ENCODE assay signal across 18 cellular contexts in the genomic region with DNA sequence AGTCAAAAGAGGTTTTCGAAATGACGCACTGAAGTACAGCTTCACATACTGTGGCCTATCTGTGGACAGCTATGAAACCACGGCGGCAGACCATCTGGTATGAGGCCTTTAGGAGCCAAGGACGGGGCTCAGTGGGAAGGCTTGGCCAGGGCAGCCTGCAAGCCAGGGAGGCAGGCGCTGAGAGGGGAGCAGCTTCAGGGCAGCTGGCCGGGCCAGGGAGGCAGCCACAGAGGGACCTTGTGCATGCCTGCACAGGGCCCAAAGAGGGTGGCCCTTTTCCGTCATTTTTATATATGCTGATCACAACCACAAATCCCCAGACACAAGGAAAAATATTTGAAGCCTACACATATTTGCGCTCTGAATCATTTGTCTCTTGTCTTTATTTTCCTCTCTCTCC. TPM values are rescaled to one million over a fixed set of nuclear protein-coding genes. Genes with fewer than 3 reads are reported as not detected.
DNase-seq lines count a peak whose midpoint lies in the region; ATAC-seq and TF ChIP-seq lines count a peak whose summit lies in the region.
"Had no signal": no experiment of that assay in that cellular context is flagged by ENCODE, and none has a peak within 500 bp of the region (broad histone marks: within the 10 kb centered on the region; RNA-seq: fewer than 3 reads in every experiment).

No MANE protein-coding gene starts in this region.

- H3K23ac ChIP-seq in mesenchymal stem cell (ENCODE audit: low read length in 2 of 2): no peak overlapping the region

- no peaks in the 10 kb centered on the region for H3K9me3 Mint-ChIP-seq in MCF 10A (ENCODE audit: unreplicated experiment)

- H2BK15ac ChIP-seq in mesenchymal stem cell (ENCODE audit: low read depth, poor library complexity, severe bottlenecking): no peak overlapping the region

- TF ChIP-seq CTCF in breast epithelium (IDR thresholded peaks at IDR 0.05) (no peak), MCF 10A (IDR thresholded peaks at IDR 0.05; ENCODE audit: unreplicated experiment) (no peak), esophagus squamous epithelium (IDR thresholded peaks at IDR 0.05) (no peak)

- no peak overlapping the region for H4K91ac ChIP-seq in mesenchymal stem cell (ENCODE audit: low read length)

- H3K14ac ChIP-seq in mesenchymal stem cell (ENCODE audit: low read length in 2 of 2): peak overlapping the region in 1 of 2 experiments; percentile 61

- no peak overlapping the region for H3K4me2 ChIP-seq in mesenchymal stem cell (ENCODE audit: low read length, poor library complexity, severe bottlenecking)

- H3K4ac ChIP-seq in mesenchymal stem cell (ENCODE audit: low read depth in 1 of 2, low read length in 2 of 2): peak overlapping the region; percentile 35 to 57

- CTCF ChIA-PET in MCF 10A (lab: Yijun Ruan, JAX): interaction anchor here (0.6 to 1.0 kb wide), 3 partner anchors 10 to 394 kb away, joined by 3 to 5 read pairs (median 3); no protein-coding TSS in a partner anchor

- no peak overlapping the region for H3K9ac ChIP-seq in mesenchymal stem cell (ENCODE audit: low read length)

- H3K4me1 ChIP-seq in breast epithelium (peaks cover 0 to 3% of the 10 kb centered on the region in 2 donors), esophagus squamous epithelium (peaks cover 0 to 18% (median 0%) of the 10 kb centered on the region in 3 donors), mesenchymal stem cell (ENCODE audit: control insufficient read depth, insufficient read depth, low read depth, low read length) (peaks cover 6% of the 10 kb centered on the region), aorta (ENCODE audit: control insufficient read depth in 1 of 2, insufficient read depth in 2 of 2, low read length in 2 of 2) (peaks cover 12 to 17% of the 10 kb centered on the region in 2 donors)

- no peaks in the 10 kb centered on the region for H3K36me3 Mint-ChIP-seq in MCF 10A (ENCODE audit: insufficient read depth, unreplicated experiment)
- H3K36me3 Mint-ChIP-seq: CD8-positive, alpha-beta memory T cell had no signal

- intact Hi-C loops in breast epithelium (cut with DNase I; ENCODE audit: low total_unique reads) (no loop called here), MCF 10A (cut with micrococcal nuclease) (no loop called here), esophagus squamous epithelium (cut with DNase I) (no loop called here), aorta (cut with DNase I) (no loop called here)

- TF ChIP-seq POLR2A in breast epithelium (IDR thresholded peaks at IDR 0.05): no peak
- TF ChIP-seq POLR2A in esophagus squamous epithelium (IDR thresholded peaks at IDR 0.05): no peak

- POLR2A ChIA-PET in MCF 10A (lab: Yijun Ruan, JAX): interaction anchor here (1.4 kb wide), 1 partner anchor 13 kb away, joined by 4 read pairs; no protein-coding TSS in a partner anchor

- no peaks in the 10 kb centered on the region for H3K9me3 ChIP-seq in breast epithelium
- no peaks in the 10 kb centered on the region for H3K9me3 ChIP-seq in esophagus squamous epithelium
- H3K9me3 ChIP-seq in mesenchymal stem cell (ENCODE audit: control insufficient read depth, low read length): no peaks in the 10 kb centered on the region
- H3K9me3 ChIP-seq in aorta (ENCODE audit: control insufficient read depth, low read length): no peaks in the 10 kb centered on the region

- no peaks in the 10 kb centered on the region for H3K27me3 ChIP-seq in breast epithelium
- no peaks in the 10 kb centered on the region for H3K27me3 ChIP-seq in esophagus squamous epithelium
- H3K27me3 ChIP-seq in mesenchymal stem cell (ENCODE audit: control insufficient read depth in 1 of 2, insufficient read depth in 1 of 2, low read length in 2 of 2): no peaks in the 10 kb centered on the region
- no peaks in the 10 kb centered on the region for H3K27me3 ChIP-seq in aorta (ENCODE audit: control insufficient read depth in 1 of 2, insufficient read depth in 2 of 2, low read length in 1 of 2)

- peak overlapping the region; percentile 38 to 61 for H2BK12ac ChIP-seq in mesenchymal stem cell (ENCODE audit: low read length in 2 of 2)

- H2AFZ ChIP-seq in mesenchymal stem cell (ENCODE audit: low read depth, low read length): no peak overlapping the region

- H3K27ac Mint-ChIP-seq in MCF 10A (ENCODE audit: low read depth, unreplicated experiment): no peak overlapping the region
- H3K27ac Mint-ChIP-seq: activated naive CD8-positive, alpha-beta T cell treated with anti-CD3 and anti-CD28 coated beads, Interleukin-2, amount 10 ng/mL, durations not matched to agents 7 days and 5 days; CD8-positive, alpha-beta memory T cell; nephron progenitor cell had no signal

- H3K27ac ChIP-seq in breast epithelium (peak overlapping the region; percentile 56 to 81), esophagus squamous epithelium (peak overlapping the region in 3 of 4 donors; percentile 42 to 77 (median 69)), mesenchymal stem cell (ENCODE audit: low read length, poor library complexity, severe bottlenecking) (peak overlapping the region; percentile 25), aorta (ENCODE audit: low read depth in 1 of 2, low read length in 2 of 2) (peak overlapping the region; percentile 14 to 98)

- BruUV-seq in MCF 10A (replicated peaks; lab: Mats Ljungman, UMichigan): no TSS peak

- H2AK5ac ChIP-seq in mesenchymal stem cell (ENCODE audit: low read length, severe bottlenecking): peak overlapping the region; percentile 37

- peak overlapping the region; percentile 52 to 84 for H3K18ac ChIP-seq in mesenchymal stem cell (ENCODE audit: low read depth in 1 of 2, low read length in 2 of 2)

- H2BK5ac ChIP-seq in mesenchymal stem cell (ENCODE audit: low read depth, low read length, poor library complexity, severe bottlenecking): no peak overlapping the region

- DNase-seq in breast epithelium (ENCODE audit: low spot score in 2 of 2) (no peak), MCF 10A (ENCODE audit: unreplicated experiment) (no peak), esophagus squamous epithelium (lab: John Stamatoyannopoulos, UW) (no peak), mesenchymal stem cell (peak; percentile 70), aorta (peak in 1 of 2 donors; percentile 74), KG1 (lab: John Stamatoyannopoulos, UW) (no peak)
- DNase-seq: 8988T; activated CD4-positive, alpha-beta T cell treated with anti-CD3 and anti-CD28 coated beads for 1 hour; activated naive CD8-positive, alpha-beta T cell treated with anti-CD3 and anti-CD28 coated beads, Interleukin-2, amount 10 ng/mL, durations not matched to agents 7 days and 5 days; CD8-positive, alpha-beta memory T cell; GF-D8; left colon; NCI-H510A; nephron progenitor cell; PC-3; T-helper 1 cell had no signal

- H2BK120ac ChIP-seq in mesenchymal stem cell (ENCODE audit: low read depth, low read length): no peak overlapping the region

- no peak overlapping the region for H3K4me3 Mint-ChIP-seq in MCF 10A (ENCODE audit: unreplicated experiment)
- H3K4me3 Mint-ChIP-seq: activated naive CD8-positive, alpha-beta T cell treated with anti-CD3 and anti-CD28 coated beads, Interleukin-2, amount 10 ng/mL, durations not matched to agents 7 days and 5 days; CD8-positive, alpha-beta memory T cell; nephron progenitor cell had no signal

- H3K4me1 Mint-ChIP-seq in MCF 10A (ENCODE audit: insufficient read depth, unreplicated experiment): peaks cover 7% of the 10 kb centered on the region
- H3K4me1 Mint-ChIP-seq: CD8-positive, alpha-beta memory T cell had no signal

- H3K4me3 ChIP-seq in breast epithelium (no peak overlapping the region), esophagus squamous epithelium (peak overlapping the region in 1 of 4 donors; percentile 12), mesenchymal stem cell (ENCODE audit: insufficient read depth in 1 of 2, low read depth in 1 of 2, low read length in 2 of 2) (no peak overlapping the region), aorta (ENCODE audit: low read length in 2 of 2) (no peak overlapping the region)

- ATAC-seq in aorta (ENCODE audit: low FRiP score) (peak; percentile 31), HG03442 (IDR thresholded peaks at IDR 0.05; ENCODE audit: unreplicated experiment) (no peak), HG02884 (IDR thresholded peaks at IDR 0.05; ENCODE audit: unreplicated experiment) (no peak)
- ATAC-seq: left colon, PC-3 had no signal

- peak overlapping the region; percentile 59 for H4K8ac ChIP-seq in mesenchymal stem cell (ENCODE audit: low read length)

- no peaks in the 10 kb centered on the region for H3K27me3 Mint-ChIP-seq in MCF 10A (ENCODE audit: insufficient read depth, unreplicated experiment)

- H3K79me1 ChIP-seq in mesenchymal stem cell (replicated peaks; ENCODE audit: low read length, poor library complexity, severe bottlenecking): peaks cover 9% of the 10 kb centered on the region

- WGBS in esophagus squamous epithelium, 2 donors: 67 to 86% methylated on average over 7 to 9 of the region's 9 CpGs
- 73% methylated on average over 9 of the region's 9 CpGs for WGBS in mesenchymal stem cell
- 15 to 17% methylated on average over 9 of the region's 9 CpGs for WGBS in aorta, 2 donors

- H3K36me3 ChIP-seq in breast epithelium (no peaks in the 10 kb centered on the region), esophagus squamous epithelium (peaks cover 0 to 4% (median 0%) of the 10 kb centered on the region in 3 donors), mesenchymal stem cell (ENCODE audit: control insufficient read depth in 1 of 2, insufficient read depth in 2 of 2, low read depth in 1 of 2, low read length in 2 of 2) (peaks cover 14 to 29% of the 10 kb centered on the region in 2 experiments), aorta (ENCODE audit: control insufficient read depth in 1 of 2, insufficient read depth in 2 of 2, low read length in 1 of 2) (no peaks in the 10 kb centered on the region)

RNA-seq across cellular contexts. Expression of a gene that starts 13.5 kb away (rescaled TPM):
- total RNA-seq in breast epithelium (100 to 1,000 TPM; 252 to 335 (median 266) TPM), MCF 10A (2022) (130 and 183 TPM in 2 replicates), esophagus squamous epithelium (100 to 1,000 TPM in 2 of 4 donors, 10 to 100 TPM in 2; 32.3 to 462 (median 98.4) TPM), aorta (1,000 to 10,000 TPM; 1,102 to 1,700 TPM)
- polyA plus RNA-seq in mesenchymal stem cell (2013, experiment 1 of 2): 820 TPM
- polyA plus RNA-seq in mesenchymal stem cell (2013, experiment 2 of 2): 785 TPM
- 1,000 to 10,000 TPM in 1 of 2 donors, 100 to 1,000 TPM in 1; 658 to 1,235 TPM for polyA plus RNA-seq in aorta
- total RNA-seq: activated naive CD8-positive, alpha-beta T cell treated with anti-CD3 and anti-CD28 coated beads, Interleukin-2, amount 10 ng/mL, durations not matched to agents 7 days and 5 days had no signal
- polyA plus RNA-seq: CD8-positive, alpha-beta memory T cell had no signal
